17 cellular contexts compared by ENCODE assay signal in genomic region chr12:81468206-81468605, GRCh38.
DNase-seq lines count a peak whose midpoint lies in the region; ATAC-seq and TF ChIP-seq lines count a peak whose summit lies in the region.
"Had no signal": no experiment of that assay in that cellular context is flagged by ENCODE, and none has a peak within 500 bp of the region (broad histone marks: within the 10 kb centered on the region; RNA-seq: fewer than 3 reads in every experiment).

No MANE protein-coding gene starts in this region.

- peak; percentile 59 for DNase-seq in Ammon's horn (ENCODE audit: low spot score)
- peak; percentile 40 for DNase-seq in MG63
- peak; percentile 57 for DNase-seq in brain microvascular endothelial cell
- peak; percentile 20 for DNase-seq in middle frontal gyrus (ENCODE audit: extremely low spot score, low spot score)
- no peak for DNase-seq in thyroid gland
- no peak for DNase-seq in left cardiac atrium
- DNase-seq in Right ventricle myocardium inferior (ENCODE audit: missing footprints) = no peak
- DNase-seq: activated CD4-positive, alpha-beta memory T cell treated with anti-CD3 and anti-CD28 coated beads, Interleukin-2, amount 10 ng/mL, durations not matched to agents 7 days and 5 days; central memory CD4-positive, alpha-beta T cell; mesenchymal stem cell; NCI-H345; stimulated activated CD8-positive, alpha-beta memory T cell treated with anti-CD3 and anti-CD28 coated beads, Interleukin-4, amount 100 ng/mL, for 48 hours; T-helper 2 cell had no signal

- intact Hi-C loops in thyroid gland (cut with DNase I) = no loop called here
- intact Hi-C loops in left cardiac atrium (cut with DNase I) = no loop called here
- intact Hi-C loops in Right ventricle myocardium inferior (cut with DNase I) = no loop called here

- H3K36me3 ChIP-seq in MG63 = no peaks in the 10 kb centered on the region
- no peaks in the 10 kb centered on the region for H3K36me3 ChIP-seq in brain microvascular endothelial cell (replicated peaks)
- no peaks in the 10 kb centered on the region for H3K36me3 ChIP-seq in thyroid gland
- H3K36me3 ChIP-seq: BLaER1, HAP-1 had no signal

- H3K27ac ChIP-seq in brain microvascular endothelial cell (no peak overlapping the region), thyroid gland (no peak overlapping the region)
- H3K27ac ChIP-seq: BLaER1 had no signal

- TF ChIP-seq CTCF in brain microvascular endothelial cell (IDR thresholded peaks at IDR 0.05; ENCODE audit: low read depth, low read length, missing control alignments) = no peak
- TF ChIP-seq CTCF in thyroid gland (IDR thresholded peaks at IDR 0.05) = no peak

- no peaks in the 10 kb centered on the region for H3K9me3 ChIP-seq in MG63
- H3K9me3 ChIP-seq in thyroid gland = no peaks in the 10 kb centered on the region
- H3K9me3 ChIP-seq: BLaER1, HAP-1 had no signal

- H3K4me1 ChIP-seq in thyroid gland = no peaks in the 10 kb centered on the region
- H3K4me1 ChIP-seq: HAP-1 had no signal

- TF ChIP-seq POLR2A in thyroid gland (IDR thresholded peaks at IDR 0.05) = no peak

- H3K4me3 ChIP-seq in MG63 = no peak overlapping the region
- no peak overlapping the region for H3K4me3 ChIP-seq in brain microvascular endothelial cell (ENCODE audit: low read depth, low read length)
- no peak overlapping the region for H3K4me3 ChIP-seq in thyroid gland (replicated peaks in 1 of 3)
- H3K4me3 ChIP-seq: BLaER1, HAP-1 had no signal

- ATAC-seq in left cardiac atrium (no peak), HG02852 (IDR thresholded peaks at IDR 0.05; ENCODE audit: unreplicated experiment) (no peak), Right ventricle myocardium inferior (no peak)
- ATAC-seq: Panc1 had no signal

- H3K27me3 ChIP-seq in MG63 (no peaks in the 10 kb centered on the region), brain microvascular endothelial cell (replicated peaks) (no peaks in the 10 kb centered on the region), thyroid gland (no peaks in the 10 kb centered on the region)
- H3K27me3 ChIP-seq: BLaER1 had no signal

- in situ Hi-C loops in brain microvascular endothelial cell (cut with HindIII; ENCODE audit: low pct_ligation_motif_present, low sequenced_read_pairs) = no loop called here

- 81 to 82% methylated on average over 2 of the region's 2 CpGs for WGBS in thyroid gland, 2 donors

Comparison
In these comparisons a context has a peak if more than half of its experiments do, and no peak if none do; other contexts are left out.
1. DNase-seq: peak in Ammon's horn (single experiment), MG63 (single experiment), brain microvascular endothelial cell (single experiment) and middle frontal gyrus (single experiment); none in thyroid gland (0 of 2), left cardiac atrium (single experiment) and Right ventricle myocardium inferior (single experiment).